ENCODE assay signal across 11 cellular contexts in genomic region chr10:88138319-88138848, GRCh38.
A peak's percentile ranks its signal among the peaks of the same experiment; 100 is the strongest.
DNase-seq lines count a peak whose midpoint lies in the region; ATAC-seq, FAIRE-seq and TF ChIP-seq lines count a peak whose summit lies in the region.
"Had no signal": no experiment of that assay in that cellular context is flagged by ENCODE, and none has a peak within 500 bp of the region (broad histone marks: within the 10 kb centered on the region; RNA-seq: fewer than 3 reads in every experiment).

No MANE protein-coding gene starts in this region.

- ATAC-seq in GM18508 (IDR thresholded peaks at IDR 0.05; ENCODE audit: insufficient read depth, unreplicated experiment) (peak; percentile 72), HG03066 (IDR thresholded peaks at IDR 0.05; ENCODE audit: low read depth, unreplicated experiment) (peak; percentile 92), GM12878 (peak; percentile 97)

- H3K9ac ChIP-seq in GM12878 (ENCODE audit: control insufficient read depth, insufficient read depth, low read length): no peak overlapping the region

- H3K27me3 ChIP-seq in GM12878 (replicated peaks in 1 of 2; ENCODE audit: control insufficient read depth in 2 of 2, insufficient read depth in 2 of 2, low read length in 1 of 2): no peaks in the 10 kb centered on the region
- no peaks in the 10 kb centered on the region for H3K27me3 ChIP-seq in SJCRH30

- no peaks in the 10 kb centered on the region for H3K9me3 ChIP-seq in GM12878 (replicated peaks; ENCODE audit: control insufficient read depth, insufficient read depth, low read length)
- H3K9me3 ChIP-seq in SJCRH30 (replicated peaks): no peaks in the 10 kb centered on the region

- DNase-seq in GM20000 (ENCODE audit: low spot score) (peak; percentile 73), GM12878 (ENCODE audit: low read depth, low spot score) (peak; percentile 74), mucosa of gallbladder (ENCODE audit: low spot score) (no peak), SJCRH30 (no peak), hippocampal formation (lab: John Stamatoyannopoulos, UW) (no peak), NCI-H446 (lab: John Stamatoyannopoulos, UW) (no peak)
- DNase-seq: CD8-positive, alpha-beta memory T cell; NCI-H1417 treated with DMSO at 0.1 percent for 48 hours had no signal

- H4K20me1 ChIP-seq in GM12878 (ENCODE audit: control insufficient read depth, insufficient read depth): no peaks in the 10 kb centered on the region

- H3K36me3 ChIP-seq in GM12878 (ENCODE audit: control insufficient read depth in 2 of 2, insufficient read depth in 2 of 2, low read length in 1 of 2) (no peaks in the 10 kb centered on the region), SJCRH30 (no peaks in the 10 kb centered on the region)

- no peak overlapping the region for H2AFZ ChIP-seq in GM12878 (ENCODE audit: control insufficient read depth, low read depth, low read length)

- POLR2A ChIA-PET in GM12878 (lab: Charles Lee): no interaction called here

- no peak for TF ChIP-seq POLR2A in GM12878 (IDR thresholded peaks at IDR 0.05; ENCODE audit: low read depth, low read length)

- no peaks in the 10 kb centered on the region for H3K79me2 ChIP-seq in GM12878 (ENCODE audit: control insufficient read depth, insufficient read depth, low read length)

- H3K4me2 ChIP-seq in GM12878 (ENCODE audit: control insufficient read depth, insufficient read depth): peak overlapping the region; percentile 60

- 2% methylated on average over 2 of the region's 2 CpGs for WGBS in GM12878 (ENCODE audit: insufficient coverage, insufficient replicate concordance, low lambda C conversion rate, missing lambda C conversion rate)

- CTCF ChIA-PET in GM12878 (lab: Yijun Ruan, JAX): interaction anchor here (0.7 to 2.3 kb wide), 4 partner anchors 18 to 287 kb away, joined by 3 to 9 read pairs (median 3); no protein-coding TSS in a partner anchor

- intact Hi-C loops in GM12878 (cut with micrococcal nuclease; ENCODE audit: unreplicated experiment): loop anchor here (1.0 to 2.0 kb wide), 2 partner anchors 22 to 133 kb away; no protein-coding TSS in a partner anchor

- RAD21 ChIA-PET in GM12878 (lab: Charles Lee; ENCODE audit: unreplicated experiment): interaction anchor here (0.7 to 1.9 kb wide), 9 partner anchors 25 to 254 kb away, joined by 3 to 15 read pairs (median 5); no protein-coding TSS in a partner anchor

- H3K4me1 ChIP-seq in GM12878 (ENCODE audit: control insufficient read depth, insufficient read depth, low read length): peaks cover 16% of the 10 kb centered on the region; the same call in 1 of the 2 replicates
- no peaks in the 10 kb centered on the region for H3K4me1 ChIP-seq in SJCRH30

- H3K27ac ChIP-seq in GM12878 (ENCODE audit: control insufficient read depth, insufficient read depth): peak overlapping the region; percentile 16
- no peak overlapping the region for H3K27ac ChIP-seq in SJCRH30

- TF ChIP-seq RAD21 in GM12878 (IDR thresholded peaks at IDR 0.05; ENCODE audit: insufficient read depth, low read depth, low read length): no peak

- in situ Hi-C loops in GM12878 (cut with MboI): no loop called here

- BruUV-seq in GM12878 (replicated peaks; lab: Mats Ljungman, UMichigan): no TSS peak

- no peak overlapping the region for H3K4me3 ChIP-seq in GM12878
- H3K4me3 ChIP-seq in SJCRH30: no peak overlapping the region

- peak in 1 of 2 experiments; percentile 72; a peak in 3 of 4 replicates for TF ChIP-seq EP300 in GM12878 (IDR thresholded peaks at IDR 0.05; ENCODE audit: borderline replicate concordance in 1 of 2, control insufficient read depth in 1 of 2, low read depth in 2 of 2, low read length in 2 of 2)

- TF ChIP-seq CTCF in GM20000 (IDR thresholded peaks at IDR 0.05; ENCODE audit: extremely low read depth, missing control alignments): no peak
- TF ChIP-seq CTCF in GM12878 (IDR thresholded peaks at IDR 0.05 in 2 of 3, conservative IDR thresholded peaks at IDR 0.05 in 1 of 3; ENCODE audit: control insufficient read depth in 2 of 3, extremely low read depth in 1 of 3, insufficient read depth in 1 of 3, low read depth in 3 of 3, low read length in 3 of 3): no peak

- SMC1A ChIA-PET in GM12878 (lab: Charles Lee; ENCODE audit: uncharacterized antibody, unreplicated experiment): interaction anchor here (0.9 to 4.1 kb wide), 15 partner anchors 11 to 277 kb away, joined by 3 to 15 read pairs (median 4); no protein-coding TSS in a partner anchor

- FAIRE-seq in GM12878 (lab: Jason Lieb, UNC): peak; percentile 97
- FAIRE-seq: endometrium had no signal

TF ChIP-seq in GM12878, 131 proteins besides CTCF, POLR2A, EP300 and RAD21 (continues in another document):
- no peak for TF ChIP-seq TCF12 (IDR thresholded peaks at IDR 0.05; ENCODE audit: low read depth, low read length)
- peak; percentile 60 for TF ChIP-seq NFIC (IDR thresholded peaks at IDR 0.05; ENCODE audit: low read depth, low read length)
- no peak for TF ChIP-seq USF1 (IDR thresholded peaks at IDR 0.05; ENCODE audit: borderline replicate concordance, extremely low read length, insufficient read depth, low read depth, low read length)
- TF ChIP-seq NBN (IDR thresholded peaks at IDR 0.05): 0 out of 2 replicates have a peak, but pooled peaks have one; percentile 37
- peak; percentile 68 for TF ChIP-seq IKZF1 (conservative IDR thresholded peaks at IDR 0.05)
- TF ChIP-seq JUND (IDR thresholded peaks at IDR 0.05; ENCODE audit: low read depth, low read length): no peak
- TF ChIP-seq CEBPB (IDR thresholded peaks at IDR 0.05; ENCODE audit: borderline replicate concordance in 1 of 2, low read depth in 2 of 2, low read length in 2 of 2): no peak
- peak; percentile 82 for TF ChIP-seq RELB (IDR thresholded peaks at IDR 0.05; ENCODE audit: low read depth)
- TF ChIP-seq, protein P1, sequence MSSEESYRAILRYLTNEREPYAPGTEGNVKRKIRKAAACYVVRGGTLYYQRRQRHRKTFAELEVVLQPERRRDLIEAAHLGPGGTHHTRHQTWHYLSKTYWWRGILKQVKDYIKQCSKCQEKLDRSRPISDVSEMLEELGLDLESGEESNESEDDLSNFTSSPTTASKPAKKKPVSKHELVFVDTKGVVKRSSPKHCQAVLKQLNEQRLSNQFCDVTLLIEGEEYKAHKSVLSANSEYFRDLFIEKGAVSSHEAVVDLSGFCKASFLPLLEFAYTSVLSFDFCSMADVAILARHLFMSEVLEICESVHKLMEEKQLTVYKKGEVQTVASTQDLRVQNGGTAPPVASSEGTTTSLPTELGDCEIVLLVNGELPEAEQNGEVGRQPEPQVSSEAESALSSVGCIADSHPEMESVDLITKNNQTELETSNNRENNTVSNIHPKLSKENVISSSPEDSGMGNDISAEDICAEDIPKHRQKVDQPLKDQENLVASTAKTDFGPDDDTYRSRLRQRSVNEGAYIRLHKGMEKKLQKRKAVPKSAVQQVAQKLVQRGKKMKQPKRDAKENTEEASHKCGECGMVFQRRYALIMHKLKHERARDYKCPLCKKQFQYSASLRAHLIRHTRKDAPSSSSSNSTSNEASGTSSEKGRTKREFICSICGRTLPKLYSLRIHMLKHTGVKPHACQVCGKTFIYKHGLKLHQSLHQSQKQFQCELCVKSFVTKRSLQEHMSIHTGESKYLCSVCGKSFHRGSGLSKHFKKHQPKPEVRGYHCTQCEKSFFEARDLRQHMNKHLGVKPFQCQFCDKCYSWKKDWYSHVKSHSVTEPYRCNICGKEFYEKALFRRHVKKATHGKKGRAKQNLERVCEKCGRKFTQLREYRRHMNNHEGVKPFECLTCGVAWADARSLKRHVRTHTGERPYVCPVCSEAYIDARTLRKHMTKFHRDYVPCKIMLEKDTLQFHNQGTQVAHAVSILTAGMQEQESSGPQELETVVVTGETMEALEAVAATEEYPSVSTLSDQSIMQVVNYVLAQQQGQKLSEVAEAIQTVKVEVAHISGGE (CRISPR knock-in tag; IDR thresholded peaks at IDR 0.05): no peak
- TF ChIP-seq ATF7 (IDR thresholded peaks at IDR 0.05; ENCODE audit: low read depth): peak; percentile 61
- TF ChIP-seq CBFB (IDR thresholded peaks at IDR 0.05; ENCODE audit: low read depth): 0 out of 2 replicates have a peak, but pooled peaks have one; percentile 30
- peak; percentile 75; the same call in 1 of the 2 replicates for TF ChIP-seq ZNF217 (IDR thresholded peaks at IDR 0.05)
- peak; percentile 35; the same call in 1 of the 2 replicates for TF ChIP-seq MXI1 (IDR thresholded peaks at IDR 0.05; ENCODE audit: low read depth, low read length)
- no peak for TF ChIP-seq SMAD5 (IDR thresholded peaks at IDR 0.05; ENCODE audit: low read depth)
- TF ChIP-seq RUNX3 (IDR thresholded peaks at IDR 0.05; ENCODE audit: low read length): peak; percentile 93
- TF ChIP-seq IKZF2 (IDR thresholded peaks at IDR 0.05): peak; percentile 83 to 84
- peak; percentile 65; the same call in 1 of the 2 replicates for TF ChIP-seq DPF2 (IDR thresholded peaks at IDR 0.05)
- TF ChIP-seq BHLHE40 (IDR thresholded peaks at IDR 0.05; ENCODE audit: borderline replicate concordance in 1 of 2, low read depth in 2 of 2, low read length in 1 of 2): peak in 1 of 2 experiments; percentile 37; a peak in 2 of 4 replicates
- TF ChIP-seq RFX5 (IDR thresholded peaks at IDR 0.05; ENCODE audit: low read depth, low read length): no peak

Comparison
In these comparisons a context has a peak if more than half of its experiments do, and no peak if none do; other contexts are left out.
1. DNase-seq: peak in GM20000 (single experiment) and GM12878 (single experiment); none in mucosa of gallbladder (single experiment), SJCRH30 (0 of 2), hippocampal formation (0 of 2) and NCI-H446 (0 of 2).
2. Peak in every context shown above with its lines, with median percentiles within 50 percentile points of each other: ATAC-seq.